Comparison of ENCODE assay signal across 7 cellular contexts in the genomic region with DNA sequence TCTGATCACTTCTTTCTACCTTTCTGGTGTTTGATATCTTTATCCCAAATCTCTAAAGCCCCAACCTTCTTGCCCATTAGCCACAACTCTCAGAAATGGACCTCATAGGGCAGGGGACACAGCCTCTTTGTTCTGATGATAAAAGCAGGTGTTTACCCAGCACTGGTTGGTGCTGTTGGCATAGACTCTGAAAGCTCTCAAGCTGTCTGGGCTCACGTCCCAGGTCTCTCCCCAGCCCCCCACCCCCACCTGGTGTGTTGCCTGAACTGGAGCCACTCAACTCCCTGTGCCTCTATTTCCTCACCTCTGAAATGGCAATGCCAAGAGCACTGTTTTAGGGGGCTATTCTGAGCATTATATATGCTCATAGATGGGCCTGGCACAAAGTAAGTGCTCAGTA. TPM values are rescaled to one million over a fixed set of nuclear protein-coding genes. Genes with fewer than 3 reads are reported as not detected.
"Had no signal": no experiment of that assay in that cellular context is flagged by ENCODE, and none has a peak within 500 bp of the region (broad histone marks: within the 10 kb centered on the region; RNA-seq: fewer than 3 reads in every experiment).

No MANE protein-coding gene starts in this region.

RNA-seq across cellular contexts. Expression of a gene that starts 6.0 kb away (rescaled TPM):
- total RNA-seq: dermis microvascular lymphatic vessel endothelial cell; endodermal cell; natural killer cell treated with Interleukin-12 subunit alpha and Interleukin-12 subunit beta and Interleukin-15 and Interleukin-18, amount 100 ng/mL, for 72 hours; progenitor cell of endocrine pancreas; renal cortical epithelial cell had no signal

RNA-seq across cellular contexts. Expression of a gene that starts 40.4 kb away (rescaled TPM):
- total RNA-seq: natural killer cell treated with Interleukin-12 subunit alpha and Interleukin-12 subunit beta and Interleukin-15 and Interleukin-18, amount 100 ng/mL, for 72 hours; renal cortical epithelial cell; vagina had no signal
- polyA plus RNA-seq: esophagus had no signal
